Comparison of ENCODE assay signal across 30 cellular contexts in genomic region chrX:120775959-120776358, GRCh38.
"Had no signal": no experiment of that assay in that cellular context is flagged by ENCODE, and none has a peak within 500 bp of the region (broad histone marks: within the 10 kb centered on the region; RNA-seq: fewer than 3 reads in every experiment).

No MANE protein-coding gene starts in this region.

- H3K9me3 Mint-ChIP-seq: activated naive CD4-positive, alpha-beta T cell treated with anti-CD3 and anti-CD28 coated beads, Interleukin-2, amount 10 ng/mL, durations not matched to agents 7 days and 5 days; activated naive CD8-positive, alpha-beta T cell treated with anti-CD3 and anti-CD28 coated beads, Interleukin-2, amount 10 ng/mL, durations not matched to agents 7 days and 5 days; WTC11 had no signal

- H3K36me3 ChIP-seq: ascending aorta, breast epithelium, cardiac muscle cell had no signal

- H3K4me3 ChIP-seq: ascending aorta, breast epithelium, cardiac muscle cell, coronary artery, dorsolateral prefrontal cortex had no signal

- H3K4me1 Mint-ChIP-seq: activated CD8-positive, alpha-beta memory T cell treated with anti-CD3 and anti-CD28 coated beads, Interleukin-2, amount 10 ng/mL, durations not matched to agents 7 days and 5 days; activated naive CD4-positive, alpha-beta T cell treated with anti-CD3 and anti-CD28 coated beads, Interleukin-2, amount 10 ng/mL, durations not matched to agents 7 days and 5 days; brain; endodermal cell; WTC11 had no signal

- H3K9me3 ChIP-seq: ascending aorta, breast epithelium had no signal

- H3K4me1 ChIP-seq: ascending aorta, breast epithelium had no signal

- DNase-seq: activated CD4-positive, alpha-beta memory T cell treated with anti-CD3 and anti-CD28 coated beads for 36 hours; activated CD4-positive, alpha-beta T cell treated with anti-CD3 and anti-CD28 coated beads for 48 hours; activated CD4-positive, alpha-beta T cell treated with anti-CD3 and anti-CD28 coated beads, Interleukin-2, amount 50 U/mL, for 1 hour; activated CD8-positive, alpha-beta memory T cell treated with anti-CD3 and anti-CD28 coated beads, Interleukin-2, amount 10 ng/mL, durations not matched to agents 7 days and 5 days; activated CD8-positive, alpha-beta memory T cell treated with anti-CD3 and anti-CD28 coated beads, Interleukin-2, amount 50 U/mL, for 4 hours; activated CD8-positive, alpha-beta T cell treated with anti-CD3 and anti-CD28 coated beads, Interleukin-2, amount 10 ng/mL, durations not matched to agents 7 days and 5 days; activated gamma-delta T cell; activated naive CD4-positive, alpha-beta T cell; activated naive CD4-positive, alpha-beta T cell treated with anti-CD3 and anti-CD28 coated beads, Interleukin-2, amount 10 ng/mL, durations not matched to agents 7 days and 5 days; activated naive CD8-positive, alpha-beta T cell treated with anti-CD3 and anti-CD28 coated beads, Interleukin-2, amount 10 ng/mL, durations not matched to agents 7 days and 5 days; activated T-cell treated with anti-CD3 and anti-CD28 coated beads, Interleukin-2, amount 50 U/mL, for 1 hour; activated T-cell treated with anti-CD3 and anti-CD28 coated beads, Interleukin-2, amount 50 U/mL, for 72 hours; central memory CD4-positive, alpha-beta T cell; cerebellar nuclear complex; dorsolateral prefrontal cortex; effector memory CD4-positive, alpha-beta T cell; endodermal cell; foreskin fibroblast; head of caudate nucleus; T-helper 2 cell had no signal

- H3K27me3 ChIP-seq: ascending aorta, cardiac muscle cell had no signal

- H3K27me3 Mint-ChIP-seq: activated CD4-positive, alpha-beta memory T cell treated with anti-CD3 and anti-CD28 coated beads for 36 hours; activated CD8-positive, alpha-beta memory T cell treated with anti-CD3 and anti-CD28 coated beads, Interleukin-2, amount 10 ng/mL, durations not matched to agents 7 days and 5 days; activated naive CD4-positive, alpha-beta T cell treated with anti-CD3 and anti-CD28 coated beads, Interleukin-2, amount 10 ng/mL, durations not matched to agents 7 days and 5 days; activated naive CD8-positive, alpha-beta T cell treated with anti-CD3 and anti-CD28 coated beads, Interleukin-2, amount 10 ng/mL, durations not matched to agents 7 days and 5 days; brain; dendritic cell treated with granulocyte-macrophage colony-stimulating factor and Interleukin-4, amounts not matched to agents 40 ng/mL and 50 ng/mL, for 4 days had no signal

- H3K4me3 Mint-ChIP-seq: activated CD4-positive, alpha-beta memory T cell treated with anti-CD3 and anti-CD28 coated beads for 36 hours; activated CD8-positive, alpha-beta memory T cell treated with anti-CD3 and anti-CD28 coated beads, Interleukin-2, amount 10 ng/mL, durations not matched to agents 7 days and 5 days; activated CD8-positive, alpha-beta T cell treated with anti-CD3 and anti-CD28 coated beads, Interleukin-2, amount 10 ng/mL, durations not matched to agents 7 days and 5 days; activated naive CD4-positive, alpha-beta T cell treated with anti-CD3 and anti-CD28 coated beads, Interleukin-2, amount 10 ng/mL, durations not matched to agents 7 days and 5 days; activated naive CD8-positive, alpha-beta T cell treated with anti-CD3 and anti-CD28 coated beads, Interleukin-2, amount 10 ng/mL, durations not matched to agents 7 days and 5 days; activated T-cell treated with anti-CD3 and anti-CD28 coated beads, Interleukin-2, amount 50 U/mL, for 72 hours; brain; dendritic cell treated with granulocyte-macrophage colony-stimulating factor and Interleukin-4, amounts not matched to agents 40 ng/mL and 50 ng/mL, for 4 days; endodermal cell; WTC11 had no signal

- ATAC-seq: activated CD8-positive, alpha-beta memory T cell treated with anti-CD3 and anti-CD28 coated beads, Interleukin-2, amount 10 ng/mL, durations not matched to agents 7 days and 5 days; activated CD8-positive, alpha-beta T cell treated with anti-CD3 and anti-CD28 coated beads, Interleukin-2, amount 10 ng/mL, durations not matched to agents 7 days and 5 days; activated naive CD4-positive, alpha-beta T cell treated with anti-CD3 and anti-CD28 coated beads, Interleukin-2, amount 50 U/mL, for 72 hours; activated T-cell treated with anti-CD3 and anti-CD28 coated beads, Interleukin-2, amount 50 U/mL, for 72 hours; esophagus mucosa; WTC11 had no signal

- H3K27ac Mint-ChIP-seq: activated CD4-positive, alpha-beta memory T cell treated with anti-CD3 and anti-CD28 coated beads for 36 hours; activated CD8-positive, alpha-beta memory T cell treated with anti-CD3 and anti-CD28 coated beads, Interleukin-2, amount 10 ng/mL, durations not matched to agents 7 days and 5 days; activated CD8-positive, alpha-beta T cell treated with anti-CD3 and anti-CD28 coated beads, Interleukin-2, amount 10 ng/mL, durations not matched to agents 7 days and 5 days; activated naive CD4-positive, alpha-beta T cell treated with anti-CD3 and anti-CD28 coated beads, Interleukin-2, amount 10 ng/mL, durations not matched to agents 7 days and 5 days; activated naive CD4-positive, alpha-beta T cell treated with anti-CD3 and anti-CD28 coated beads, Interleukin-2, amount 50 U/mL, for 72 hours; activated naive CD8-positive, alpha-beta T cell treated with anti-CD3 and anti-CD28 coated beads, Interleukin-2, amount 10 ng/mL, durations not matched to agents 7 days and 5 days; activated T-cell treated with anti-CD3 and anti-CD28 coated beads, Interleukin-2, amount 50 U/mL, for 72 hours; brain; dendritic cell treated with granulocyte-macrophage colony-stimulating factor and Interleukin-4, amounts not matched to agents 40 ng/mL and 50 ng/mL, for 4 days; endodermal cell; WTC11 had no signal

- H3K36me3 Mint-ChIP-seq: activated CD4-positive, alpha-beta memory T cell treated with anti-CD3 and anti-CD28 coated beads for 36 hours; activated naive CD4-positive, alpha-beta T cell treated with anti-CD3 and anti-CD28 coated beads, Interleukin-2, amount 10 ng/mL, durations not matched to agents 7 days and 5 days; activated naive CD8-positive, alpha-beta T cell treated with anti-CD3 and anti-CD28 coated beads, Interleukin-2, amount 10 ng/mL, durations not matched to agents 7 days and 5 days; brain; WTC11 had no signal

- H3K27ac ChIP-seq: ascending aorta, breast epithelium, cardiac muscle cell, coronary artery, dorsolateral prefrontal cortex, VCaP had no signal
